In the genomic region with DNA sequence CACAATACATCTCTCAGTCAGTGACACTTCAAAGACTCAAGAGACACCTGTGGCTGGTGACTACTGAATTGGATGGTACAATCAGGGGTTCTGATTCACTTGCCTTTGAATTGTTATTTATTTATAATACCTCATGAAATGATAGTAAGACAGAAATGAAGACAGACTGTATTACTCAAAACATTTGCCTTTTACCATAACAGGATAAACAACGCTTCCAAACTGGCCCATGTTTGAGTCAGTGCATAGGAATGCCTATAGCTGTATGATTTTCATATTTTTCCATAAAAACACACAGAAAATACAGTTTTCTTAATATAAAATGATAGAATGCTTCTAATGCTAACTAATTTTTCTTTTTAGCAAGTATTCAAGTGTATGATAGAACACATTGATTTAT, we compare ENCODE assay signal across 17 cellular contexts.
DNase-seq lines count a peak whose midpoint lies in the region; ATAC-seq and TF ChIP-seq lines count a peak whose summit lies in the region.
"Had no signal": no experiment of that assay in that cellular context is flagged by ENCODE, and none has a peak within 500 bp of the region (broad histone marks: within the 10 kb centered on the region; RNA-seq: fewer than 3 reads in every experiment).

No MANE protein-coding gene starts in this region.

- DNase-seq in HCEC 1CT (peak; percentile 70), adipocyte (ENCODE audit: low read depth) (peak; percentile 12), epithelial cell of esophagus (ENCODE audit: low read depth) (peak; percentile 29), iris pigment epithelial cell (ENCODE audit: low read depth) (peak; percentile 44), NCI-H1694 (lab: John Stamatoyannopoulos, UW) (no peak), NCI-H69 (lab: John Stamatoyannopoulos, UW) (no peak), GOT3 (lab: John Stamatoyannopoulos, UW) (no peak)
- DNase-seq: ACHN; BE2C; C1 segment of cervical spinal cord; Caco-2; CD4-positive, CD25-positive, alpha-beta regulatory T cell; GDM1; H7 had no signal

- no peaks in the 10 kb centered on the region for H3K9me3 ChIP-seq in adipocyte (ENCODE audit: control insufficient read depth, low read length)
- H3K9me3 ChIP-seq: BE2C had no signal

- ATAC-seq in HG03175 (IDR thresholded peaks at IDR 0.05; ENCODE audit: unreplicated experiment), result no peak
- ATAC-seq: GM23338, HepG2 had no signal

- no peaks in the 10 kb centered on the region for H3K4me1 ChIP-seq in adipocyte (ENCODE audit: control insufficient read depth, insufficient read depth, low read length)
- H3K4me1 ChIP-seq: BE2C, Caco-2 had no signal

- H3K9ac ChIP-seq in adipocyte (ENCODE audit: low read length), result no peak overlapping the region

- no peaks in the 10 kb centered on the region for H3K36me3 ChIP-seq in adipocyte (ENCODE audit: control insufficient read depth, insufficient read depth, low read length, severe bottlenecking)
- H3K36me3 ChIP-seq: BE2C had no signal

- H3K27me3 ChIP-seq in adipocyte (replicated peaks; ENCODE audit: control insufficient read depth, insufficient read depth, low read length), result peaks cover 4% of the 10 kb centered on the region
- H3K27me3 ChIP-seq: BE2C had no signal

- H3K4me3 ChIP-seq in adipocyte (ENCODE audit: low read length) (no peak overlapping the region), epithelial cell of esophagus (ENCODE audit: low read length) (no peak overlapping the region)
- H3K4me3 ChIP-seq: GM23338 had no signal

- TF ChIP-seq CTCF in epithelial cell of esophagus (IDR thresholded peaks at IDR 0.05; ENCODE audit: insufficient read depth, low read depth, low read length, missing control alignments), result no peak

Comparison
In these comparisons a context has a peak if more than half of its experiments do, and no peak if none do; other contexts are left out.
1. DNase-seq: peak in HCEC 1CT (single experiment), adipocyte (single experiment), epithelial cell of esophagus (single experiment) and iris pigment epithelial cell (single experiment); none in NCI-H1694 (single experiment), NCI-H69 (single experiment) and GOT3 (single experiment).